8 cellular contexts compared by ENCODE assay signal in genomic region chr6:12605888-12606345, GRCh38.
A peak's percentile ranks its signal among the peaks of the same experiment; 100 is the strongest.
DNase-seq lines count a peak whose midpoint lies in the region; ATAC-seq and TF ChIP-seq lines count a peak whose summit lies in the region.

No MANE protein-coding gene starts in this region.

- peaks cover 0 to 33% (median 12%) of the 10 kb centered on the region in 9 donors for H3K4me1 ChIP-seq in heart right ventricle

- 52 to 54% methylated on average over 7 of the region's 7 CpGs for WGBS in heart right ventricle, 2 donors

- ATAC-seq in GM19463 (IDR thresholded peaks at IDR 0.05; ENCODE audit: unreplicated experiment), result peak; percentile 42
- peak in 6 of 8 donors; percentile 62 to 81 (median 68) for ATAC-seq in heart right ventricle

- TF ChIP-seq CTCF in heart right ventricle (IDR thresholded peaks at IDR 0.05) (peak; percentile 26 to 81 (median 74)), retinal pigment epithelial cell (conservative IDR thresholded peaks at IDR 0.05; ENCODE audit: low read depth, low read length) (peak; percentile 75)

- H3K4me3 Mint-ChIP-seq in activated naive CD4-positive, alpha-beta T cell treated with anti-CD3 and anti-CD28 coated beads, Interleukin-2, amount 10 ng/mL, durations not matched to agents 7 days and 5 days, result no peak overlapping the region

- no peaks in the 10 kb centered on the region for H3K4me1 Mint-ChIP-seq in activated naive CD4-positive, alpha-beta T cell treated with anti-CD3 and anti-CD28 coated beads, Interleukin-2, amount 10 ng/mL, durations not matched to agents 7 days and 5 days

- no peaks in the 10 kb centered on the region for H3K27me3 ChIP-seq in heart right ventricle

- H3K4me3 ChIP-seq in heart right ventricle (no peak overlapping the region), retinal pigment epithelial cell (ENCODE audit: low read length) (no peak overlapping the region)

- no peak overlapping the region for H3K27ac Mint-ChIP-seq in activated naive CD4-positive, alpha-beta T cell treated with anti-CD3 and anti-CD28 coated beads, Interleukin-2, amount 10 ng/mL, durations not matched to agents 7 days and 5 days

- no peaks in the 10 kb centered on the region for H3K36me3 Mint-ChIP-seq in activated naive CD4-positive, alpha-beta T cell treated with anti-CD3 and anti-CD28 coated beads, Interleukin-2, amount 10 ng/mL, durations not matched to agents 7 days and 5 days

- no peaks in the 10 kb centered on the region for H3K36me3 ChIP-seq in heart right ventricle

- H3K27ac ChIP-seq in heart right ventricle, result no peak overlapping the region

- H3K27me3 Mint-ChIP-seq in activated naive CD4-positive, alpha-beta T cell treated with anti-CD3 and anti-CD28 coated beads, Interleukin-2, amount 10 ng/mL, durations not matched to agents 7 days and 5 days, result peaks cover under 1% of the 10 kb centered on the region

- intact Hi-C loops in heart right ventricle (cut with DNase I), result loop anchor here in 9 of 10 donors (2.0 to 10.0 kb wide), 16 partner anchors 201 to 1024 kb away; partner anchors contain the start of gene EDN1 (in 1 of the 9)

- no peaks in the 10 kb centered on the region for H3K9me3 Mint-ChIP-seq in activated naive CD4-positive, alpha-beta T cell treated with anti-CD3 and anti-CD28 coated beads, Interleukin-2, amount 10 ng/mL, durations not matched to agents 7 days and 5 days

- peak; percentile 14 for DNase-seq in DMS 273 treated with DMSO at 0.1 percent for 48 hours (lab: John Stamatoyannopoulos, UW)
- peak; percentile 45 for DNase-seq in HS-5 (ENCODE audit: low read depth)
- peak; percentile 33 for DNase-seq in NOMO-1 treated with dmso at 0.1 percent for 144 hours (lab: John Stamatoyannopoulos, UW; ENCODE audit: unreplicated experiment)
- DNase-seq in activated naive CD4-positive, alpha-beta T cell treated with anti-CD3 and anti-CD28 coated beads, Interleukin-2, amount 10 ng/mL, durations not matched to agents 7 days and 5 days, result peak; percentile 60
- DNase-seq in heart right ventricle, result peak in 1 of 2 donors; percentile 59
- DNase-seq in retinal pigment epithelial cell (ENCODE audit: low read depth), result no peak
- DNase-seq in UCSD-AML1 (lab: John Stamatoyannopoulos, UW; ENCODE audit: unreplicated experiment), result no peak

- CTCF ChIA-PET in activated naive CD4-positive, alpha-beta T cell treated with anti-CD3 and anti-CD28 coated beads, Interleukin-2, amount 10 ng/mL, durations not matched to agents 7 days and 5 days (lab: Charles Lee), result interaction anchor here (1.1 to 1.8 kb wide), 5 partner anchors 13 to 1021 kb away, joined by 3 to 7 read pairs (median 4); no protein-coding TSS in a partner anchor

- H3K9me3 ChIP-seq in heart right ventricle, result no peaks in the 10 kb centered on the region

Comparison
In these comparisons a context has a peak if more than half of its experiments do, and no peak if none do; other contexts are left out.
1. DNase-seq: peak in DMS 273 treated with DMSO at 0.1 percent for 48 hours (single experiment), HS-5 (single experiment), NOMO-1 treated with dmso at 0.1 percent for 144 hours (single experiment) and activated naive CD4-positive, alpha-beta T cell treated with anti-CD3 and anti-CD28 coated beads, Interleukin-2, amount 10 ng/mL, durations not matched to agents 7 days and 5 days (single experiment); none in retinal pigment epithelial cell (single experiment) and UCSD-AML1 (single experiment).